1 cellular context compared by ENCODE assay signal in the genomic region with DNA sequence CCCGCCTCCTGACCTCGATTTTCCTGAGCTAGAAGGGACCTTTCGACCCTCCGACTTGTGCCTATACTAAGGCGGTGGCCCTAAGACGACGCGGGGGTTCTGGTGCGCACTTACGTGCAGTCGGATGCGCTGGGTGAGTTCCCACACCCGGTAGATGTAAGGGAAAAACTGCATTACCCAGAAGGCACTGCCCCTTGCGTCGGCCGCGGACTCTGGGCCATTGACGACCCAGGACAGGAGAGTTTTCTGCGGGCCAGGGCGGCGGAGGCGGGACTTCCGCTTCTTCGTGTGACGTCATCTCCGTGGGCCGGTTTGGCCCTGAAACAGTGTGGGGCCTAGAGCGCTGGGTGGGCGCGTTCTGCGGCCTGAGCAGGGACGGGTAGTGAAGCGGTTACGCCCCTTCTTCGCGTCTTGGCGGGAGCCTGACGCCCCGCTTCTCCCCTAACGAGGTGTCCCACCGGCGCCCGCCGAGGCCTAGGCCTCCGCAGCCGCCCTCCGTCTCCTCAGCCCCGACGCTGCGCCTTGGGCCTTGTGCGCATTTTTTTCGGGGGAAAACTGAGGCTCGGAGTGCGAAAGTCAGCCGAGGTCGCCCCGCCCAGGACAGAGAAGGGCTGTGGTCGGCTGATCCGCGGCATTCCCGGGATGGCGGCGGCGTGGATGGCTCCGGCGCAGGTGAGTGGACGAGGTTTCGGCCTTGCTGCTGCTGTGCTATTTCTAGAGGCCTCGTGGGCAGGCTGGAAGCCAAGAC.
TF ChIP-seq lines count a peak whose summit lies in the region.

ZNF460 (plus strand) TSS at position 321 of the 748 bp plus-strand sequence; CDS start at position 643, 322 bp downstream.

TF ChIP-seq in GM12878, 131 proteins besides CTCF, POLR2A, EP300 and RAD21 (continued from another document and continues in another):
- TF ChIP-seq, protein P1, sequence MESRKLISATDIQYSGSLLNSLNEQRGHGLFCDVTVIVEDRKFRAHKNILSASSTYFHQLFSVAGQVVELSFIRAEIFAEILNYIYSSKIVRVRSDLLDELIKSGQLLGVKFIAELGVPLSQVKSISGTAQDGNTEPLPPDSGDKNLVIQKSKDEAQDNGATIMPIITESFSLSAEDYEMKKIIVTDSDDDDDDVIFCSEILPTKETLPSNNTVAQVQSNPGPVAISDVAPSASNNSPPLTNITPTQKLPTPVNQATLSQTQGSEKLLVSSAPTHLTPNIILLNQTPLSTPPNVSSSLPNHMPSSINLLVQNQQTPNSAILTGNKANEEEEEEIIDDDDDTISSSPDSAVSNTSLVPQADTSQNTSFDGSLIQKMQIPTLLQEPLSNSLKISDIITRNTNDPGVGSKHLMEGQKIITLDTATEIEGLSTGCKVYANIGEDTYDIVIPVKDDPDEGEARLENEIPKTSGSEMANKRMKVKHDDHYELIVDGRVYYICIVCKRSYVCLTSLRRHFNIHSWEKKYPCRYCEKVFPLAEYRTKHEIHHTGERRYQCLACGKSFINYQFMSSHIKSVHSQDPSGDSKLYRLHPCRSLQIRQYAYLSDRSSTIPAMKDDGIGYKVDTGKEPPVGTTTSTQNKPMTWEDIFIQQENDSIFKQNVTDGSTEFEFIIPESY (IDR thresholded peaks at IDR 0.05), result no peak
- TF ChIP-seq ZNF622 (IDR thresholded peaks at IDR 0.05) (no peak), MEF2A (IDR thresholded peaks at IDR 0.05; ENCODE audit: insufficient read depth, low read depth, low read length) (no peak), MYB (IDR thresholded peaks at IDR 0.05; ENCODE audit: borderline replicate concordance, low read depth, low read length) (no peak), BMI1 (IDR thresholded peaks at IDR 0.05; ENCODE audit: borderline replicate concordance) (no peak), SMARCA5 (IDR thresholded peaks at IDR 0.05) (0 out of 2 replicates have a peak, but pooled peaks have one; percentile 2), SIX5 (IDR thresholded peaks at IDR 0.05; ENCODE audit: low read depth, low read length, severe bottlenecking) (peak; percentile 82), E2F4 (IDR thresholded peaks at IDR 0.05; ENCODE audit: low read depth, low read length) (no peak), KDM1A (IDR thresholded peaks at IDR 0.05; ENCODE audit: borderline replicate concordance) (no peak), ZNF24 (IDR thresholded peaks at IDR 0.05) (no peak), GABPA (IDR thresholded peaks at IDR 0.05; ENCODE audit: low read depth) (peak; percentile 92), BRCA1 (IDR thresholded peaks at IDR 0.05; ENCODE audit: low read depth, low read length) (no peak), ZNF207 (IDR thresholded peaks at IDR 0.05; ENCODE audit: borderline replicate concordance) (0 out of 2 replicates have a peak, but pooled peaks have one; percentile 47), YBX1 (IDR thresholded peaks at IDR 0.05) (no peak), TCF3 (IDR thresholded peaks at IDR 0.05; ENCODE audit: borderline replicate concordance, insufficient read depth, low read depth, low read length) (no peak), SMAD5 (IDR thresholded peaks at IDR 0.05; ENCODE audit: low read depth) (no peak; the same call in 1 of the 2 replicates), TAF1 (IDR thresholded peaks at IDR 0.05; ENCODE audit: borderline replicate concordance, low read depth, low read length) (no peak; the same call in 1 of the 2 replicates), CBFB (IDR thresholded peaks at IDR 0.05; ENCODE audit: low read depth) (peak; percentile 20; the same call in 1 of the 2 replicates), RAD51 (IDR thresholded peaks at IDR 0.05) (no peak), CUX1 (IDR thresholded peaks at IDR 0.05; ENCODE audit: insufficient replicate concordance, low read depth, low read length) (no peak), MXI1 (IDR thresholded peaks at IDR 0.05; ENCODE audit: low read depth, low read length) (peak; percentile 47), STAT1 (conservative IDR thresholded peaks at IDR 0.05) (no peak), IKZF2 (IDR thresholded peaks at IDR 0.05) (no peak; a peak in 1 of 4 replicates), STAT3 (IDR thresholded peaks at IDR 0.05; ENCODE audit: low read depth, low read length) (no peak), LARP7 (IDR thresholded peaks at IDR 0.05) (peak; percentile 83), MTA3 (IDR thresholded peaks at IDR 0.05; ENCODE audit: borderline replicate concordance, low read length) (no peak), NRF1 (conservative IDR thresholded peaks at IDR 0.05; ENCODE audit: low read depth, low read length) (no peak), ATF7 (IDR thresholded peaks at IDR 0.05; ENCODE audit: low read depth) (peak; percentile 99), NBN (IDR thresholded peaks at IDR 0.05) (peak; percentile 99), ZBED1 (IDR thresholded peaks at IDR 0.05; ENCODE audit: borderline replicate concordance) (no peak), TCF12 (IDR thresholded peaks at IDR 0.05; ENCODE audit: low read depth, low read length) (no peak), BCLAF1 (IDR thresholded peaks at IDR 0.05) (no peak), POLR2AphosphoS5 (IDR thresholded peaks at IDR 0.05; ENCODE audit: low read length) (peak; percentile 86), MEF2B (IDR thresholded peaks at IDR 0.05; ENCODE audit: partially characterized antibody, poor library complexity, severe bottlenecking) (no peak)
- TF ChIP-seq, protein P2, sequence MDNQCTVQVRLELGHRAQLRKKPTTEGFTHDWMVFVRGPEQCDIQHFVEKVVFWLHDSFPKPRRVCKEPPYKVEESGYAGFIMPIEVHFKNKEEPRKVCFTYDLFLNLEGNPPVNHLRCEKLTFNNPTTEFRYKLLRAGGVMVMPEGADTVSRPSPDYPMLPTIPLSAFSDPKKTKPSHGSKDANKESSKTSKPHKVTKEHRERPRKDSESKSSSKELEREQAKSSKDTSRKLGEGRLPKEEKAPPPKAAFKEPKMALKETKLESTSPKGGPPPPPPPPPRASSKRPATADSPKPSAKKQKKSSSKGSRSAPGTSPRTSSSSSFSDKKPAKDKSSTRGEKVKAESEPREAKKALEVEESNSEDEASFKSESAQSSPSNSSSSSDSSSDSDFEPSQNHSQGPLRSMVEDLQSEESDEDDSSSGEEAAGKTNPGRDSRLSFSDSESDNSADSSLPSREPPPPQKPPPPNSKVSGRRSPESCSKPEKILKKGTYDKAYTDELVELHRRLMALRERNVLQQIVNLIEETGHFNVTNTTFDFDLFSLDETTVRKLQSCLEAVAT (IDR thresholded peaks at IDR 0.05), result no peak
- TF ChIP-seq, protein P3, sequence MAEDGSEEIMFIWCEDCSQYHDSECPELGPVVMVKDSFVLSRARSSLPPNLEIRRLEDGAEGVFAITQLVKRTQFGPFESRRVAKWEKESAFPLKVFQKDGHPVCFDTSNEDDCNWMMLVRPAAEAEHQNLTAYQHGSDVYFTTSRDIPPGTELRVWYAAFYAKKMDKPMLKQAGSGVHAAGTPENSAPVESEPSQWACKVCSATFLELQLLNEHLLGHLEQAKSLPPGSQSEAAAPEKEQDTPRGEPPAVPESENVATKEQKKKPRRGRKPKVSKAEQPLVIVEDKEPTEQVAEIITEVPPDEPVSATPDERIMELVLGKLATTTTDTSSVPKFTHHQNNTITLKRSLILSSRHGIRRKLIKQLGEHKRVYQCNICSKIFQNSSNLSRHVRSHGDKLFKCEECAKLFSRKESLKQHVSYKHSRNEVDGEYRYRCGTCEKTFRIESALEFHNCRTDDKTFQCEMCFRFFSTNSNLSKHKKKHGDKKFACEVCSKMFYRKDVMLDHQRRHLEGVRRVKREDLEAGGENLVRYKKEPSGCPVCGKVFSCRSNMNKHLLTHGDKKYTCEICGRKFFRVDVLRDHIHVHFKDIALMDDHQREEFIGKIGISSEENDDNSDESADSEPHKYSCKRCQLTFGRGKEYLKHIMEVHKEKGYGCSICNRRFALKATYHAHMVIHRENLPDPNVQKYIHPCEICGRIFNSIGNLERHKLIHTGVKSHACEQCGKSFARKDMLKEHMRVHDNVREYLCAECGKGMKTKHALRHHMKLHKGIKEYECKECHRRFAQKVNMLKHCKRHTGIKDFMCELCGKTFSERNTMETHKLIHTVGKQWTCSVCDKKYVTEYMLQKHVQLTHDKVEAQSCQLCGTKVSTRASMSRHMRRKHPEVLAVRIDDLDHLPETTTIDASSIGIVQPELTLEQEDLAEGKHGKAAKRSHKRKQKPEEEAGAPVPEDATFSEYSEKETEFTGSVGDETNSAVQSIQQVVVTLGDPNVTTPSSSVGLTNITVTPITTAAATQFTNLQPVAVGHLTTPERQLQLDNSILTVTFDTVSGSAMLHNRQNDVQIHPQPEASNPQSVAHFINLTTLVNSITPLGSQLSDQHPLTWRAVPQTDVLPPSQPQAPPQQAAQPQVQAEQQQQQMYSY (CRISPR knock-in tag; IDR thresholded peaks at IDR 0.05), result no peak
- TF ChIP-seq, protein P4, sequence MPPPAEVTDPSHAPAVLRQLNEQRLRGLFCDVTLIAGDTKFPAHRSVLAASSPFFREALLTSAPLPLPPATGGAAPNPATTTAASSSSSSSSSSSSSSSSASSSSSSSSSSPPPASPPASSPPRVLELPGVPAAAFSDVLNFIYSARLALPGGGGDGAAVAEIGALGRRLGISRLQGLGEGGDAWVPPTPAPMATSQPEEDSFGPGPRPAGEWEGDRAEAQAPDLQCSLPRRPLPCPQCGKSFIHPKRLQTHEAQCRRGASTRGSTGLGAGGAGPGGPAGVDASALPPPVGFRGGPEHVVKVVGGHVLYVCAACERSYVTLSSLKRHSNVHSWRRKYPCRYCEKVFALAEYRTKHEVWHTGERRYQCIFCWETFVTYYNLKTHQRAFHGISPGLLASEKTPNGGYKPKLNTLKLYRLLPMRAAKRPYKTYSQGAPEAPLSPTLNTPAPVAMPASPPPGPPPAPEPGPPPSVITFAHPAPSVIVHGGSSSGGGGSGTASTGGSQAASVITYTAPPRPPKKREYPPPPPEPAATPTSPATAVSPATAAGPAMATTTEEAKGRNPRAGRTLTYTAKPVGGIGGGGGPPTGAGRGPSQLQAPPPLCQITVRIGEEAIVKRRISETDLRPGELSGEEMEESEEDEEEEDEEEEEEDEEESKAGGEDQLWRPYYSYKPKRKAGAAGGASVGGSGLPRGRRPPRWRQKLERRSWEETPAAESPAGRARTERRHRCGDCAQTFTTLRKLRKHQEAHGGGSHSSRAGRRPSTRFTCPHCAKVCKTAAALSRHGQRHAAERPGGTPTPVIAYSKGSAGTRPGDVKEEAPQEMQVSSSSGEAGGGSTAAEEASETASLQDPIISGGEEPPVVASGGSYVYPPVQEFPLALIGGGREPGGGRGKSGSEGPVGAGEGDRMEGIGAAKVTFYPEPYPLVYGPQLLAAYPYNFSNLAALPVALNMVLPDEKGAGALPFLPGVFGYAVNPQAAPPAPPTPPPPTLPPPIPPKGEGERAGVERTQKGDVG (CRISPR knock-in tag; IDR thresholded peaks at IDR 0.05), result peak; percentile 50; the same call in 1 of the 2 replicates
